Comparison of ENCODE assay signal across 20 cellular contexts in the genomic region with DNA sequence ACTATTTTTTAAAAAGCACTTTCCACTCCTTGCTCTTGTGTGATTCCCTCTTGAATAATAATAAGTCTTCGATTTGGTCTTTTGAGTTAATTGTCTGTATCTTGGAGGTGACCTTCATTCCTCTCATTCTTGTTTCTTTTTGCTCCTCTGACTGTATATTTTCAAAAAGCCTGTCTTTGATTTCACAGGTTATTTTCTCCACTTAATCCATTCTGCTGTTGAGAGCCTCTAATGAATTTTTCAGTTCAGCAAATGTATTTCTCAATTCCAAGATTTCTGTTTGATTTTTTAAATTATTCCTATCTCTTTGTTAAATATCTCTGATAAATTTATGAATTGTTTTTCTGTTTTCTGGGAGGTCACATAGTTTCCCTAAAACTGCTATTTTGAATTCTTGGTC. TPM values are rescaled to one million over a fixed set of nuclear protein-coding genes. Genes with fewer than 3 reads are reported as not detected.
DNase-seq lines count a peak whose midpoint lies in the region; ATAC-seq, FAIRE-seq and TF ChIP-seq lines count a peak whose summit lies in the region.
"Had no signal": no experiment of that assay in that cellular context is flagged by ENCODE, and none has a peak within 500 bp of the region (broad histone marks: within the 10 kb centered on the region; RNA-seq: fewer than 3 reads in every experiment).

No MANE protein-coding gene starts in this region.

- H3K4me1 ChIP-seq in HEK293 (ENCODE audit: control insufficient read depth, insufficient read depth, low read length) (no peaks in the 10 kb centered on the region), iPS-15b (ENCODE audit: control insufficient read depth, insufficient read depth, low read length) (peaks cover 29% of the 10 kb centered on the region)
- H3K4me1 ChIP-seq: BLaER1 treated with 17β-estradiol and CSF1 and Interleukin-3, amounts not matched to agents 10 nM and 100 nM had no signal

- H3K36me3 ChIP-seq in HEK293 (ENCODE audit: control insufficient read depth in 2 of 2, insufficient read depth in 1 of 2, low read length in 2 of 2) (no peaks in the 10 kb centered on the region), iPS-15b (ENCODE audit: control insufficient read depth, insufficient read depth, low read length) (no peaks in the 10 kb centered on the region)

- H3K4me3 Mint-ChIP-seq in WTC11 = no peak overlapping the region
- H3K4me3 Mint-ChIP-seq: B cell; CD8-positive, alpha-beta T cell had no signal

- no peak overlapping the region for H3K27ac ChIP-seq in HEK293 (ENCODE audit: extremely low read depth, low read depth, low read length)
- H3K27ac ChIP-seq: BLaER1 treated with 17β-estradiol and CSF1 and Interleukin-3, amounts not matched to agents 10 nM and 100 nM; GM23248; HL-60 had no signal

- FAIRE-seq in G401.6 (lab: Jason Lieb, UNC) = peak; percentile 30
- FAIRE-seq: GM12891, GM18507 had no signal

- POLR2A ChIA-PET in HEK293 (lab: Yijun Ruan, JAX) (no interaction called here), WTC11 (lab: Charles Lee) (interaction anchor here (0.6 kb wide), 1 partner anchor 148 kb away, joined by 3 read pairs; no protein-coding TSS in a partner anchor)

- peaks cover 21% of the 10 kb centered on the region for H3K9me3 Mint-ChIP-seq in WTC11

- DNase-seq in WTC11 (ENCODE audit: low spot score) = no peak
- no peak for DNase-seq in T-helper 2 cell
- DNase-seq in activated CD4-positive, alpha-beta T cell treated with anti-CD3 and anti-CD28 coated beads for 4 hours = no peak
- DNase-seq in SHP77 (lab: John Stamatoyannopoulos, UW) = no peak
- DNase-seq: CD8-positive, alpha-beta T cell; DMS 273 treated with DMSO at 0.1 percent for 48 hours; DMS53; DND-41; EL; GM23248; H7 had no signal

- H3K27me3 ChIP-seq in iPS-15b (ENCODE audit: control insufficient read depth, insufficient read depth, low read length) = no peaks in the 10 kb centered on the region
- H3K27me3 ChIP-seq: BLaER1 treated with 17β-estradiol and CSF1 and Interleukin-3, amounts not matched to agents 10 nM and 100 nM had no signal

- H3K27me3 Mint-ChIP-seq in WTC11 (ENCODE audit: low read depth) = peaks cover 22% of the 10 kb centered on the region

- CTCF ChIA-PET in HEK293 (lab: Yijun Ruan, JAX) (interaction anchor here (0.6 to 2.5 kb wide), 7 partner anchors 20 to 585 kb away, joined by 3 to 33 read pairs (median 4); a partner anchor contains a TSS), WTC11 (lab: Charles Lee) (interaction anchor here (1.3 to 2.4 kb wide), 3 partner anchors 70 to 181 kb away, joined by 3 to 15 read pairs (median 10); a partner anchor contains a TSS)

- H3K4me3 ChIP-seq in HEK293 (ENCODE audit: low read depth, low read length) (no peak overlapping the region), iPS-15b (ENCODE audit: low read depth, low read length) (peak overlapping the region; percentile 3)
- H3K4me3 ChIP-seq: BLaER1 treated with 17β-estradiol and CSF1 and Interleukin-3, amounts not matched to agents 10 nM and 100 nM; GM23248 had no signal

- peak overlapping the region; percentile 77 for H3K27ac Mint-ChIP-seq in WTC11
- H3K27ac Mint-ChIP-seq: B cell; CD8-positive, alpha-beta T cell had no signal

- peaks cover 56% of the 10 kb centered on the region for H3K4me1 Mint-ChIP-seq in WTC11
- H3K4me1 Mint-ChIP-seq: B cell had no signal

- no peak for ATAC-seq in WTC11
- ATAC-seq in HG03139 (IDR thresholded peaks at IDR 0.05; ENCODE audit: unreplicated experiment) = no peak
- ATAC-seq: CD8-positive, alpha-beta T cell had no signal

- H3K9me3 ChIP-seq in HEK293 (ENCODE audit: control insufficient read depth, insufficient read depth, low read depth, low read length) = no peaks in the 10 kb centered on the region
- H3K9me3 ChIP-seq in iPS-15b (ENCODE audit: control insufficient read depth, insufficient read depth, low read length) = no peaks in the 10 kb centered on the region

- no peak overlapping the region for H3K9ac ChIP-seq in iPS-15b (ENCODE audit: low read depth, low read length)
- H3K9ac ChIP-seq: BLaER1 treated with 17β-estradiol and CSF1 and Interleukin-3, amounts not matched to agents 10 nM and 100 nM; GM23248 had no signal

- TF ChIP-seq CTCF in HEK293 (tag by site-specific recombination; IDR thresholded peaks at IDR 0.05) (no peak), WTC11 (IDR thresholded peaks at IDR 0.05) (no peak)

- peaks cover 15% of the 10 kb centered on the region for H3K36me3 Mint-ChIP-seq in WTC11
- H3K36me3 Mint-ChIP-seq: CD8-positive, alpha-beta T cell had no signal

TF ChIP-seq in HEK293, 187 proteins besides CTCF, POLR2A, EP300 and RAD21:
- TF ChIP-seq, protein P1, sequence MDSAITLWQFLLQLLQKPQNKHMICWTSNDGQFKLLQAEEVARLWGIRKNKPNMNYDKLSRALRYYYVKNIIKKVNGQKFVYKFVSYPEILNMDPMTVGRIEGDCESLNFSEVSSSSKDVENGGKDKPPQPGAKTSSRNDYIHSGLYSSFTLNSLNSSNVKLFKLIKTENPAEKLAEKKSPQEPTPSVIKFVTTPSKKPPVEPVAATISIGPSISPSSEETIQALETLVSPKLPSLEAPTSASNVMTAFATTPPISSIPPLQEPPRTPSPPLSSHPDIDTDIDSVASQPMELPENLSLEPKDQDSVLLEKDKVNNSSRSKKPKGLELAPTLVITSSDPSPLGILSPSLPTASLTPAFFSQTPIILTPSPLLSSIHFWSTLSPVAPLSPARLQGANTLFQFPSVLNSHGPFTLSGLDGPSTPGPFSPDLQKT (IDR thresholded peaks at IDR 0.05; ENCODE audit: borderline replicate concordance, low read depth, low read length) = no peak
- TF ChIP-seq SETDB1 (IDR thresholded peaks at IDR 0.05; ENCODE audit: insufficient read length, low read length) = peak; percentile 67

TF ChIP-seq in WTC11, 78 proteins besides CTCF, POLR2A, EP300 and RAD21 (continues in another document):
- TF ChIP-seq, protein P2, sequence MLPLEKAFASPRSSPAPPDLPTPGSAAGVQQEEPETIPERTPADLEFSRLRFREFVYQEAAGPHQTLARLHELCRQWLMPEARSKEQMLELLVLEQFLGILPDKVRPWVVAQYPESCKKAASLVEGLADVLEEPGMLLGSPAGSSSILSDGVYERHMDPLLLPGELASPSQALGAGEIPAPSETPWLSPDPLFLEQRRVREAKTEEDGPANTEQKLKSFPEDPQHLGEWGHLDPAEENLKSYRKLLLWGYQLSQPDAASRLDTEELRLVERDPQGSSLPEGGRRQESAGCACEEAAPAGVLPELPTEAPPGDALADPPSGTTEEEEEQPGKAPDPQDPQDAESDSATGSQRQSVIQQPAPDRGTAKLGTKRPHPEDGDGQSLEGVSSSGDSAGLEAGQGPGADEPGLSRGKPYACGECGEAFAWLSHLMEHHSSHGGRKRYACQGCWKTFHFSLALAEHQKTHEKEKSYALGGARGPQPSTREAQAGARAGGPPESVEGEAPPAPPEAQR (CRISPR knock-in tag; IDR thresholded peaks at IDR 0.05) = no peak
- TF ChIP-seq NR2C2 (CRISPR knock-in tag; IDR thresholded peaks at IDR 0.05) (no peak), ZNF423 (CRISPR knock-in tag; IDR thresholded peaks at IDR 0.05) (no peak), PRRX2 (CRISPR knock-in tag; IDR thresholded peaks at IDR 0.05) (no peak), MXD4 (CRISPR knock-in tag; IDR thresholded peaks at IDR 0.05; ENCODE audit: borderline replicate concordance) (no peak), MYBL2 (CRISPR knock-in tag; IDR thresholded peaks at IDR 0.05) (no peak), NFYB (CRISPR knock-in tag; conservative IDR thresholded peaks at IDR 0.05; ENCODE audit: low read depth) (no peak), KAT7 (CRISPR knock-in tag; IDR thresholded peaks at IDR 0.05; ENCODE audit: borderline replicate concordance) (no peak)
- TF ChIP-seq, protein P3, sequence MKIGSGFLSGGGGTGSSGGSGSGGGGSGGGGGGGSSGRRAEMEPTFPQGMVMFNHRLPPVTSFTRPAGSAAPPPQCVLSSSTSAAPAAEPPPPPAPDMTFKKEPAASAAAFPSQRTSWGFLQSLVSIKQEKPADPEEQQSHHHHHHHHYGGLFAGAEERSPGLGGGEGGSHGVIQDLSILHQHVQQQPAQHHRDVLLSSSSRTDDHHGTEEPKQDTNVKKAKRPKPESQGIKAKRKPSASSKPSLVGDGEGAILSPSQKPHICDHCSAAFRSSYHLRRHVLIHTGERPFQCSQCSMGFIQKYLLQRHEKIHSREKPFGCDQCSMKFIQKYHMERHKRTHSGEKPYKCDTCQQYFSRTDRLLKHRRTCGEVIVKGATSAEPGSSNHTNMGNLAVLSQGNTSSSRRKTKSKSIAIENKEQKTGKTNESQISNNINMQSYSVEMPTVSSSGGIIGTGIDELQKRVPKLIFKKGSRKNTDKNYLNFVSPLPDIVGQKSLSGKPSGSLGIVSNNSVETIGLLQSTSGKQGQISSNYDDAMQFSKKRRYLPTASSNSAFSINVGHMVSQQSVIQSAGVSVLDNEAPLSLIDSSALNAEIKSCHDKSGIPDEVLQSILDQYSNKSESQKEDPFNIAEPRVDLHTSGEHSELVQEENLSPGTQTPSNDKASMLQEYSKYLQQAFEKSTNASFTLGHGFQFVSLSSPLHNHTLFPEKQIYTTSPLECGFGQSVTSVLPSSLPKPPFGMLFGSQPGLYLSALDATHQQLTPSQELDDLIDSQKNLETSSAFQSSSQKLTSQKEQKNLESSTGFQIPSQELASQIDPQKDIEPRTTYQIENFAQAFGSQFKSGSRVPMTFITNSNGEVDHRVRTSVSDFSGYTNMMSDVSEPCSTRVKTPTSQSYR (CRISPR knock-in tag; IDR thresholded peaks at IDR 0.05) = no peak
- TF ChIP-seq, protein P4, sequence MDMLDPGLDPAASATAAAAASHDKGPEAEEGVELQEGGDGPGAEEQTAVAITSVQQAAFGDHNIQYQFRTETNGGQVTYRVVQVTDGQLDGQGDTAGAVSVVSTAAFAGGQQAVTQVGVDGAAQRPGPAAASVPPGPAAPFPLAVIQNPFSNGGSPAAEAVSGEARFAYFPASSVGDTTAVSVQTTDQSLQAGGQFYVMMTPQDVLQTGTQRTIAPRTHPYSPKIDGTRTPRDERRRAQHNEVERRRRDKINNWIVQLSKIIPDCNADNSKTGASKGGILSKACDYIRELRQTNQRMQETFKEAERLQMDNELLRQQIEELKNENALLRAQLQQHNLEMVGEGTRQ (CRISPR knock-in tag; IDR thresholded peaks at IDR 0.05) = no peak
- TF ChIP-seq, protein P5, sequence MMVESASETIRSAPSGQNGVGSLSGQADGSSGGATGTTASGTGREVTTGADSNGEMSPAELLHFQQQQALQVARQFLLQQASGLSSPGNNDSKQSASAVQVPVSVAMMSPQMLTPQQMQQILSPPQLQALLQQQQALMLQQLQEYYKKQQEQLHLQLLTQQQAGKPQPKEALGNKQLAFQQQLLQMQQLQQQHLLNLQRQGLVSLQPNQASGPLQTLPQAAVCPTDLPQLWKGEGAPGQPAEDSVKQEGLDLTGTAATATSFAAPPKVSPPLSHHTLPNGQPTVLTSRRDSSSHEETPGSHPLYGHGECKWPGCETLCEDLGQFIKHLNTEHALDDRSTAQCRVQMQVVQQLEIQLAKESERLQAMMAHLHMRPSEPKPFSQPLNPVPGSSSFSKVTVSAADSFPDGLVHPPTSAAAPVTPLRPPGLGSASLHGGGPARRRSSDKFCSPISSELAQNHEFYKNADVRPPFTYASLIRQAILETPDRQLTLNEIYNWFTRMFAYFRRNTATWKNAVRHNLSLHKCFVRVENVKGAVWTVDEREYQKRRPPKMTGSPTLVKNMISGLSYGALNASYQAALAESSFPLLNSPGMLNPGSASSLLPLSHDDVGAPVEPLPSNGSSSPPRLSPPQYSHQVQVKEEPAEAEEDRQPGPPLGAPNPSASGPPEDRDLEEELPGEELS (CRISPR knock-in tag; IDR thresholded peaks at IDR 0.05) = no peak

RNA-seq across cellular contexts. Expression of a gene that starts 21.7 kb away (rescaled TPM):
- total RNA-seq in WTC11 (2021) = 17.2 to 20.6 TPM (median 17.6 TPM) in 3 replicates
